1 cellular context compared by ENCODE assay signal in the genomic region with DNA sequence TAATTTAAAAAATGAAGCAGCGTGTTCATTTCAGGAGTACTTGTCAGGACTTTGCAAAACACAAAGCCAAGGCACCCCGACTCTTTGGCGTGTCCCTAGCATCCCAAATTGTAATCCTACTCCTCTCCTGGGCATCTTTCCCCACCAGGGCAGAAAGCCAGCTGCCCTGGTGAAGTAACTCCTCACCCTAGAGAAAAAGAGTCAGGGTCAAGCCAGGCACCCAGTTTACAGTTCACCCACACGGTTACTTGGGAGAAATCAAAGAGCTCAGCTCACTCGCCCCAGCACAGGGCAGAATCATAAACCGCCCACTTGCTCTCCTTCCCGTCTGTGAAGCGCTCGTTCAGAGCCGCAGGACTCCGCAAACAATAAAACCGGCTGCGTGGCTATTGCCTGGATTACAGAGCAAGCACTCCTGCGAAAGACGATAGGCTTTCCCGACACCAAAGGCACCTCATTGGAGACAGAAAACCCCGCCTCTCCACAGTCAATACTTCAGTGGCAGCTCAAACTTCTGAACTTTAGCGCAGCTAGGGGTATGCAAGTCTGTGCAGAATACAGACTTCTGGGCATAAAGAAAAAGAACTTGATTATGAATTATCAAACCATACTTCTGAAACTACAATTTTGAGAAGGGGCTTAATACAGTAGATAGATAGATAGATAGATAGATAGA.
TF ChIP-seq lines count a peak whose summit lies in the region.

No MANE protein-coding gene starts in this region.

TF ChIP-seq in HCT116, 20 proteins besides CTCF, POLR2A, EP300 and RAD21 (continued from another document):
- TF ChIP-seq, protein P1, sequence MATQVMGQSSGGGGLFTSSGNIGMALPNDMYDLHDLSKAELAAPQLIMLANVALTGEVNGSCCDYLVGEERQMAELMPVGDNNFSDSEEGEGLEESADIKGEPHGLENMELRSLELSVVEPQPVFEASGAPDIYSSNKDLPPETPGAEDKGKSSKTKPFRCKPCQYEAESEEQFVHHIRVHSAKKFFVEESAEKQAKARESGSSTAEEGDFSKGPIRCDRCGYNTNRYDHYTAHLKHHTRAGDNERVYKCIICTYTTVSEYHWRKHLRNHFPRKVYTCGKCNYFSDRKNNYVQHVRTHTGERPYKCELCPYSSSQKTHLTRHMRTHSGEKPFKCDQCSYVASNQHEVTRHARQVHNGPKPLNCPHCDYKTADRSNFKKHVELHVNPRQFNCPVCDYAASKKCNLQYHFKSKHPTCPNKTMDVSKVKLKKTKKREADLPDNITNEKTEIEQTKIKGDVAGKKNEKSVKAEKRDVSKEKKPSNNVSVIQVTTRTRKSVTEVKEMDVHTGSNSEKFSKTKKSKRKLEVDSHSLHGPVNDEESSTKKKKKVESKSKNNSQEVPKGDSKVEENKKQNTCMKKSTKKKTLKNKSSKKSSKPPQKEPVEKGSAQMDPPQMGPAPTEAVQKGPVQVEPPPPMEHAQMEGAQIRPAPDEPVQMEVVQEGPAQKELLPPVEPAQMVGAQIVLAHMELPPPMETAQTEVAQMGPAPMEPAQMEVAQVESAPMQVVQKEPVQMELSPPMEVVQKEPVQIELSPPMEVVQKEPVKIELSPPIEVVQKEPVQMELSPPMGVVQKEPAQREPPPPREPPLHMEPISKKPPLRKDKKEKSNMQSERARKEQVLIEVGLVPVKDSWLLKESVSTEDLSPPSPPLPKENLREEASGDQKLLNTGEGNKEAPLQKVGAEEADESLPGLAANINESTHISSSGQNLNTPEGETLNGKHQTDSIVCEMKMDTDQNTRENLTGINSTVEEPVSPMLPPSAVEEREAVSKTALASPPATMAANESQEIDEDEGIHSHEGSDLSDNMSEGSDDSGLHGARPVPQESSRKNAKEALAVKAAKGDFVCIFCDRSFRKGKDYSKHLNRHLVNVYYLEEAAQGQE (IDR thresholded peaks at IDR 0.05; ENCODE audit: low read depth), result no peak
- TF ChIP-seq, protein P2, sequence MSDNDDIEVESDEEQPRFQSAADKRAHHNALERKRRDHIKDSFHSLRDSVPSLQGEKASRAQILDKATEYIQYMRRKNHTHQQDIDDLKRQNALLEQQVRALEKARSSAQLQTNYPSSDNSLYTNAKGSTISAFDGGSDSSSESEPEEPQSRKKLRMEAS (IDR thresholded peaks at IDR 0.05), result no peak
- TF ChIP-seq ELF1 (IDR thresholded peaks at IDR 0.05; ENCODE audit: borderline replicate concordance, low read depth) (no peak), SRF (IDR thresholded peaks at IDR 0.05; ENCODE audit: low read depth) (no peak), JUND (IDR thresholded peaks at IDR 0.05) (no peak), ZNF274 (IDR thresholded peaks at IDR 0.05; ENCODE audit: low read depth, low read length) (no peak), YY1 (IDR thresholded peaks at IDR 0.05; ENCODE audit: extremely low read depth, insufficient replicate concordance, low read depth, low read length) (no peak), POLR2AphosphoS5 (IDR thresholded peaks at IDR 0.05; ENCODE audit: low read depth, low read length) (no peak), CBX3 (IDR thresholded peaks at IDR 0.05; ENCODE audit: low read depth) (no peak)
- TF ChIP-seq, protein P3, sequence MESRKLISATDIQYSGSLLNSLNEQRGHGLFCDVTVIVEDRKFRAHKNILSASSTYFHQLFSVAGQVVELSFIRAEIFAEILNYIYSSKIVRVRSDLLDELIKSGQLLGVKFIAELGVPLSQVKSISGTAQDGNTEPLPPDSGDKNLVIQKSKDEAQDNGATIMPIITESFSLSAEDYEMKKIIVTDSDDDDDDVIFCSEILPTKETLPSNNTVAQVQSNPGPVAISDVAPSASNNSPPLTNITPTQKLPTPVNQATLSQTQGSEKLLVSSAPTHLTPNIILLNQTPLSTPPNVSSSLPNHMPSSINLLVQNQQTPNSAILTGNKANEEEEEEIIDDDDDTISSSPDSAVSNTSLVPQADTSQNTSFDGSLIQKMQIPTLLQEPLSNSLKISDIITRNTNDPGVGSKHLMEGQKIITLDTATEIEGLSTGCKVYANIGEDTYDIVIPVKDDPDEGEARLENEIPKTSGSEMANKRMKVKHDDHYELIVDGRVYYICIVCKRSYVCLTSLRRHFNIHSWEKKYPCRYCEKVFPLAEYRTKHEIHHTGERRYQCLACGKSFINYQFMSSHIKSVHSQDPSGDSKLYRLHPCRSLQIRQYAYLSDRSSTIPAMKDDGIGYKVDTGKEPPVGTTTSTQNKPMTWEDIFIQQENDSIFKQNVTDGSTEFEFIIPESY (IDR thresholded peaks at IDR 0.05; ENCODE audit: extremely low read depth, insufficient replicate concordance, low read length), result no peak
- TF ChIP-seq, protein P4, sequence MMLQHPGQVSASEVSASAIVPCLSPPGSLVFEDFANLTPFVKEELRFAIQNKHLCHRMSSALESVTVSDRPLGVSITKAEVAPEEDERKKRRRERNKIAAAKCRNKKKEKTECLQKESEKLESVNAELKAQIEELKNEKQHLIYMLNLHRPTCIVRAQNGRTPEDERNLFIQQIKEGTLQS (IDR thresholded peaks at IDR 0.05), result no peak
